ENCODE assay signal across 1 cellular context in genomic region chr16:19861811-19862327, GRCh38.
A peak's percentile ranks its signal among the peaks of the same experiment; 100 is the strongest.
TF ChIP-seq lines count a peak whose summit lies in the region.

No MANE protein-coding gene starts in this region.

TF ChIP-seq in H1, 55 proteins besides CTCF, POLR2A, EP300 and RAD21 (continued from another document):
- TF ChIP-seq TAF1 (IDR thresholded peaks at IDR 0.05; ENCODE audit: low read depth, low read length), result 0 out of 2 replicates have a peak, but pooled peaks have one; percentile 46
- no peak for TF ChIP-seq BCL11A (IDR thresholded peaks at IDR 0.05; ENCODE audit: low read depth in 2 of 2, low read length in 2 of 2)
- TF ChIP-seq GABPA (IDR thresholded peaks at IDR 0.05; ENCODE audit: borderline replicate concordance, insufficient read depth, low read length), result no peak
- TF ChIP-seq TEAD4 (IDR thresholded peaks at IDR 0.05; ENCODE audit: low read depth, low read length), result no peak
- TF ChIP-seq CBX8 (IDR thresholded peaks at IDR 0.05; ENCODE audit: borderline replicate concordance, low read depth, low read length), result no peak
- no peak for TF ChIP-seq MAX (IDR thresholded peaks at IDR 0.05)
- peak; percentile 51 for TF ChIP-seq TAF7 (optimal IDR thresholded peaks at IDR 0.05; ENCODE audit: borderline replicate concordance, low read depth, low read length)
- TF ChIP-seq GTF2F1 (IDR thresholded peaks at IDR 0.05; ENCODE audit: borderline replicate concordance, low read depth, low read length), result no peak
- peak; percentile 5; the same call in 1 of the 2 replicates for TF ChIP-seq YY1 (IDR thresholded peaks at IDR 0.05; ENCODE audit: low read depth, low read length)
- no peak for TF ChIP-seq CTBP2 (IDR thresholded peaks at IDR 0.05; ENCODE audit: borderline replicate concordance, insufficient read depth, insufficient read length, low read length)
- no peak for TF ChIP-seq JUN (IDR thresholded peaks at IDR 0.05; ENCODE audit: low read depth, low read length)
- TF ChIP-seq SIN3A (conservative IDR thresholded peaks at IDR 0.05 in 1 of 2, IDR thresholded peaks at IDR 0.05 in 1 of 2; ENCODE audit: low read depth in 1 of 2, low read length in 2 of 2), result no peak
- no peak for TF ChIP-seq NRF1 (IDR thresholded peaks at IDR 0.05; ENCODE audit: low read depth, low read length)
- TF ChIP-seq HDAC6 (IDR thresholded peaks at IDR 0.05; ENCODE audit: low read depth, low read length), result no peak
- no peak for TF ChIP-seq FOSL1 (IDR thresholded peaks at IDR 0.05; ENCODE audit: insufficient read depth, low read depth, low read length)
- no peak for TF ChIP-seq POU5F1 (IDR thresholded peaks at IDR 0.05; ENCODE audit: low read depth, low read length)
- peak; percentile 59 for TF ChIP-seq ASH2L (IDR thresholded peaks at IDR 0.05; ENCODE audit: low read length)
- TF ChIP-seq CEBPB (IDR thresholded peaks at IDR 0.05; ENCODE audit: low read depth, low read length), result no peak
- no peak for TF ChIP-seq CBX5 (IDR thresholded peaks at IDR 0.05; ENCODE audit: low read depth, low read length)
- TF ChIP-seq SP2 (IDR thresholded peaks at IDR 0.05; ENCODE audit: low read length), result no peak
- TF ChIP-seq SIRT6 (IDR thresholded peaks at IDR 0.05; ENCODE audit: low read length), result no peak
- no peak for TF ChIP-seq RXRA (IDR thresholded peaks at IDR 0.05; ENCODE audit: insufficient read depth, low read depth, low read length)
